ENCODE assay signal across 1 cellular context in the genomic region with DNA sequence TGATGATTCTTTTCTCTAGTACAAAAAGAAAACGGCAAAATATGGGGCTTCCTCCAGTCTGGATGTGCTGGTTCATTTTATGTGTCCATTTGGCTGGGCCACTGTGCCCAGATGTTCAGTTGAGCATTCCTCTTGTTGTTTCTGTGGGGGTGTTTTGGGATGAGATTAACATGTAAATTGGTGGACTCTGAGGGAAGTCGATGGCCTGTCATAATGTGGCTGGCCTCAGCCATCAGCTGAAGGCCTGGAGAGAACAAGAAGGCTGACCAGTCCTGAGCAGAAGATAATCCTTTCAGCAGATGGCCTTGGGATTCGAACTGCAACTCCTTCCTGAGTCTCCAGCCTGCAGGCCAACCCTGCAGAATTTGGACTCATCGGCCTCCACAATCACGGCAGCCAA.
TF ChIP-seq lines count a peak whose summit lies in the region.

No MANE protein-coding gene starts in this region.

TF ChIP-seq in SK-N-SH, 30 proteins besides CTCF, POLR2A, EP300 and RAD21 (continued from another document):
- TF ChIP-seq, protein P1, sequence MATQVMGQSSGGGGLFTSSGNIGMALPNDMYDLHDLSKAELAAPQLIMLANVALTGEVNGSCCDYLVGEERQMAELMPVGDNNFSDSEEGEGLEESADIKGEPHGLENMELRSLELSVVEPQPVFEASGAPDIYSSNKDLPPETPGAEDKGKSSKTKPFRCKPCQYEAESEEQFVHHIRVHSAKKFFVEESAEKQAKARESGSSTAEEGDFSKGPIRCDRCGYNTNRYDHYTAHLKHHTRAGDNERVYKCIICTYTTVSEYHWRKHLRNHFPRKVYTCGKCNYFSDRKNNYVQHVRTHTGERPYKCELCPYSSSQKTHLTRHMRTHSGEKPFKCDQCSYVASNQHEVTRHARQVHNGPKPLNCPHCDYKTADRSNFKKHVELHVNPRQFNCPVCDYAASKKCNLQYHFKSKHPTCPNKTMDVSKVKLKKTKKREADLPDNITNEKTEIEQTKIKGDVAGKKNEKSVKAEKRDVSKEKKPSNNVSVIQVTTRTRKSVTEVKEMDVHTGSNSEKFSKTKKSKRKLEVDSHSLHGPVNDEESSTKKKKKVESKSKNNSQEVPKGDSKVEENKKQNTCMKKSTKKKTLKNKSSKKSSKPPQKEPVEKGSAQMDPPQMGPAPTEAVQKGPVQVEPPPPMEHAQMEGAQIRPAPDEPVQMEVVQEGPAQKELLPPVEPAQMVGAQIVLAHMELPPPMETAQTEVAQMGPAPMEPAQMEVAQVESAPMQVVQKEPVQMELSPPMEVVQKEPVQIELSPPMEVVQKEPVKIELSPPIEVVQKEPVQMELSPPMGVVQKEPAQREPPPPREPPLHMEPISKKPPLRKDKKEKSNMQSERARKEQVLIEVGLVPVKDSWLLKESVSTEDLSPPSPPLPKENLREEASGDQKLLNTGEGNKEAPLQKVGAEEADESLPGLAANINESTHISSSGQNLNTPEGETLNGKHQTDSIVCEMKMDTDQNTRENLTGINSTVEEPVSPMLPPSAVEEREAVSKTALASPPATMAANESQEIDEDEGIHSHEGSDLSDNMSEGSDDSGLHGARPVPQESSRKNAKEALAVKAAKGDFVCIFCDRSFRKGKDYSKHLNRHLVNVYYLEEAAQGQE (IDR thresholded peaks at IDR 0.05; ENCODE audit: low read depth, low read length): no peak
- no peak for TF ChIP-seq NRF1 (IDR thresholded peaks at IDR 0.05; ENCODE audit: low read depth, low read length)
- no peak for TF ChIP-seq FOXM1 (IDR thresholded peaks at IDR 0.05; ENCODE audit: low read depth)
- no peak for TF ChIP-seq MEF2A (IDR thresholded peaks at IDR 0.05; ENCODE audit: borderline replicate concordance, low read depth)
- no peak for TF ChIP-seq RFX5 (IDR thresholded peaks at IDR 0.05; ENCODE audit: low read length)
- TF ChIP-seq, protein P2, sequence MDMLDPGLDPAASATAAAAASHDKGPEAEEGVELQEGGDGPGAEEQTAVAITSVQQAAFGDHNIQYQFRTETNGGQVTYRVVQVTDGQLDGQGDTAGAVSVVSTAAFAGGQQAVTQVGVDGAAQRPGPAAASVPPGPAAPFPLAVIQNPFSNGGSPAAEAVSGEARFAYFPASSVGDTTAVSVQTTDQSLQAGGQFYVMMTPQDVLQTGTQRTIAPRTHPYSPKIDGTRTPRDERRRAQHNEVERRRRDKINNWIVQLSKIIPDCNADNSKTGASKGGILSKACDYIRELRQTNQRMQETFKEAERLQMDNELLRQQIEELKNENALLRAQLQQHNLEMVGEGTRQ (IDR thresholded peaks at IDR 0.05; ENCODE audit: borderline replicate concordance, low read depth, low read length): no peak
- TF ChIP-seq JUND (IDR thresholded peaks at IDR 0.05): no peak
- TF ChIP-seq, protein P3, sequence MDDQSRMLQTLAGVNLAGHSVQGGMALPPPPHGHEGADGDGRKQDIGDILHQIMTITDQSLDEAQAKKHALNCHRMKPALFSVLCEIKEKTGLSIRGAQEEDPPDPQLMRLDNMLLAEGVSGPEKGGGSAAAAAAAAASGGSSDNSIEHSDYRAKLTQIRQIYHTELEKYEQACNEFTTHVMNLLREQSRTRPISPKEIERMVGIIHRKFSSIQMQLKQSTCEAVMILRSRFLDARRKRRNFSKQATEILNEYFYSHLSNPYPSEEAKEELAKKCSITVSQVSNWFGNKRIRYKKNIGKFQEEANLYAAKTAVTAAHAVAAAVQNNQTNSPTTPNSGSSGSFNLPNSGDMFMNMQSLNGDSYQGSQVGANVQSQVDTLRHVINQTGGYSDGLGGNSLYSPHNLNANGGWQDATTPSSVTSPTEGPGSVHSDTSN (IDR thresholded peaks at IDR 0.05): no peak
- no peak for TF ChIP-seq RXRA (IDR thresholded peaks at IDR 0.05; ENCODE audit: borderline replicate concordance, low read depth)
- TF ChIP-seq SIN3A (IDR thresholded peaks at IDR 0.05; ENCODE audit: borderline replicate concordance, low read depth, low read length): no peak
- no peak for TF ChIP-seq NFIC (IDR thresholded peaks at IDR 0.05; ENCODE audit: borderline replicate concordance)
- no peak for TF ChIP-seq TEAD4 (IDR thresholded peaks at IDR 0.05; ENCODE audit: borderline replicate concordance, insufficient read depth)
- no peak for TF ChIP-seq TAF1 (IDR thresholded peaks at IDR 0.05; ENCODE audit: borderline replicate concordance, low read depth, low read length)
- TF ChIP-seq TCF12 (IDR thresholded peaks at IDR 0.05): no peak
- TF ChIP-seq GABPA (IDR thresholded peaks at IDR 0.05; ENCODE audit: low read depth): no peak
- TF ChIP-seq GATA2 (CRISPR knock-in tag; IDR thresholded peaks at IDR 0.05): no peak
- TF ChIP-seq, protein P4, sequence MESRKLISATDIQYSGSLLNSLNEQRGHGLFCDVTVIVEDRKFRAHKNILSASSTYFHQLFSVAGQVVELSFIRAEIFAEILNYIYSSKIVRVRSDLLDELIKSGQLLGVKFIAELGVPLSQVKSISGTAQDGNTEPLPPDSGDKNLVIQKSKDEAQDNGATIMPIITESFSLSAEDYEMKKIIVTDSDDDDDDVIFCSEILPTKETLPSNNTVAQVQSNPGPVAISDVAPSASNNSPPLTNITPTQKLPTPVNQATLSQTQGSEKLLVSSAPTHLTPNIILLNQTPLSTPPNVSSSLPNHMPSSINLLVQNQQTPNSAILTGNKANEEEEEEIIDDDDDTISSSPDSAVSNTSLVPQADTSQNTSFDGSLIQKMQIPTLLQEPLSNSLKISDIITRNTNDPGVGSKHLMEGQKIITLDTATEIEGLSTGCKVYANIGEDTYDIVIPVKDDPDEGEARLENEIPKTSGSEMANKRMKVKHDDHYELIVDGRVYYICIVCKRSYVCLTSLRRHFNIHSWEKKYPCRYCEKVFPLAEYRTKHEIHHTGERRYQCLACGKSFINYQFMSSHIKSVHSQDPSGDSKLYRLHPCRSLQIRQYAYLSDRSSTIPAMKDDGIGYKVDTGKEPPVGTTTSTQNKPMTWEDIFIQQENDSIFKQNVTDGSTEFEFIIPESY (IDR thresholded peaks at IDR 0.05; ENCODE audit: borderline replicate concordance, low read depth): no peak
